ENCODE assay signal across 1 cellular context in the genomic region with DNA sequence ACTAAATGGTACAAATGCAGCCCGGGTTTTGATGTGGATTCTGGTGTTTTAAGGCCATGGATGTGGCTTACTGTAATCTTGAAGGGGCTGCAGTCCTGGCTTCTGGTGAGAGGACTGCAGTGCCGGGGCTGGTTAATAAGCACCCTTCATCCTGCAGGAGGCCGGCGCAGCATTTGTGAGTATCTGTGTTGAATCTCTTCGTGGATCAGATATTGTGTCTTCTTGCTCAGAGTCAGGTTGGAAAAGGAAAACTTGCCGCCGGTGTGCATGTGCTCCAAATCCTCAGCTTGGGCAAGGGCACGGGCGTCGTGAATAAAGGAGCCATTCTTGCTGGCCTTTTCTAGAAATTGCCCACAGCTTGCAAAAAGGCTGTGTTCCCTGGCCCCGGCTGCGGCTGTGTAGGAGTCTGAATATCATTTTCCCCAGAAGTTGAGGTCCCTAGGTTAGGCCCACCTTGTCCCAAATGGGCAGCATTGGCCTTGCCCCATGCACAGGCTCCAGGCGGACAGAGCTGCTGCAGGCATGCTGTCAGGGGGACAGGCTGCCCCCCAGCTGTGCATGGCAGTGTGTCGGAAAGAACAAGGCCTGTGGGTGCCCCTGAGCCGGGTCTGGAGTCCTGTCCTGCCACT.
TF ChIP-seq lines count a peak whose summit lies in the region.

No MANE protein-coding gene starts in this region.

TF ChIP-seq in GM12878, 131 proteins besides CTCF, POLR2A, EP300 and RAD21:
- TF ChIP-seq TBL1XR1 (IDR thresholded peaks at IDR 0.05; ENCODE audit: low read depth, low read length) (no peak), TCF12 (IDR thresholded peaks at IDR 0.05; ENCODE audit: low read depth, low read length) (no peak), ZNF24 (IDR thresholded peaks at IDR 0.05) (no peak), MAX (IDR thresholded peaks at IDR 0.05; ENCODE audit: low read depth, low read length) (no peak), EED (IDR thresholded peaks at IDR 0.05; ENCODE audit: low read depth) (no peak), POLR2AphosphoS5 (IDR thresholded peaks at IDR 0.05; ENCODE audit: low read length) (no peak), ASH2L (IDR thresholded peaks at IDR 0.05; ENCODE audit: borderline replicate concordance, low read depth) (no peak), BHLHE40 (IDR thresholded peaks at IDR 0.05; ENCODE audit: borderline replicate concordance in 1 of 2, low read depth in 2 of 2, low read length in 1 of 2) (no peak)
- TF ChIP-seq, protein P1, sequence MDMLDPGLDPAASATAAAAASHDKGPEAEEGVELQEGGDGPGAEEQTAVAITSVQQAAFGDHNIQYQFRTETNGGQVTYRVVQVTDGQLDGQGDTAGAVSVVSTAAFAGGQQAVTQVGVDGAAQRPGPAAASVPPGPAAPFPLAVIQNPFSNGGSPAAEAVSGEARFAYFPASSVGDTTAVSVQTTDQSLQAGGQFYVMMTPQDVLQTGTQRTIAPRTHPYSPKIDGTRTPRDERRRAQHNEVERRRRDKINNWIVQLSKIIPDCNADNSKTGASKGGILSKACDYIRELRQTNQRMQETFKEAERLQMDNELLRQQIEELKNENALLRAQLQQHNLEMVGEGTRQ (IDR thresholded peaks at IDR 0.05; ENCODE audit: borderline replicate concordance, low read depth, low read length), result no peak
